ENCODE assay signal across 12 cellular contexts in the genomic region with DNA sequence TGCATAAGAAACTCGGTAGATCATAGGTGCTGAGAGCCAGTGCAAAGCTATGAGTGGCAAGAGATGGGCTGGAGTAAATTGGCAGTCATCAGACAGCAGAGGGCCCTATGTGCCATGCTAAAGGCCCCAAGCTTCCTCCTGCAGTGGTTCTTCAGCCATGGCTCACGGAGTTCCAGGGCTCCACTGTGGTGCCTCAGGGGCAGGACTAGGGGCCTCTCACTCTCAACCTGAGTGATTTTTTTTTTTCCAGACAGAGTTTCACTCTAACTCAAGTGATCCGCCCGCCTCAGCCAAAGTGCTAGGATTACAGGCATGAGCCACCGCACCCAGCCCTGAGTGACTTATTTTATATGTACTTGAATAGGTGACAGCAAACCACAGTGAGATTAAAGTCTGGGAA. TPM values are rescaled to one million over a fixed set of nuclear protein-coding genes. Genes with fewer than 3 reads are reported as not detected.
DNase-seq lines count a peak whose midpoint lies in the region; ATAC-seq and TF ChIP-seq lines count a peak whose summit lies in the region.
"Had no signal": no experiment of that assay in that cellular context is flagged by ENCODE, and none has a peak within 500 bp of the region (broad histone marks: within the 10 kb centered on the region; RNA-seq: fewer than 3 reads in every experiment).

No MANE protein-coding gene starts in this region.

- H3K79me2 ChIP-seq in PC-9 (ENCODE audit: low read depth) = no peaks in the 10 kb centered on the region

- no peaks in the 10 kb centered on the region for H3K9me2 ChIP-seq in PC-9 (ENCODE audit: insufficient read depth)

- no peaks in the 10 kb centered on the region for H3K36me3 ChIP-seq in PC-9 (ENCODE audit: low read depth)

- H3K9me3 ChIP-seq in PC-9 (ENCODE audit: insufficient read depth, low read depth) = no peaks in the 10 kb centered on the region; the same call in 1 of the 2 replicates

- intact Hi-C loops in left ventricle myocardium superior (cut with micrococcal nuclease) (loop anchor here (10.0 kb wide), 2 partner anchors 247 to 397 kb away; no protein-coding TSS in a partner anchor), PC-9 (cut with micrococcal nuclease; ENCODE audit: unreplicated experiment) (loop anchor here (1.0 kb wide), 6 partner anchors 192 to 619 kb away; no protein-coding TSS in a partner anchor)

- H2AFZ ChIP-seq in PC-9 = no peak overlapping the region

- no peaks in the 10 kb centered on the region for H4K20me1 ChIP-seq in PC-9 (ENCODE audit: insufficient read depth)

- CTCF ChIA-PET in PC-9 (lab: Charles Lee) = interaction anchor here (0.6 to 1.8 kb wide), 9 partner anchors 41 to 619 kb away, joined by 3 to 7 read pairs (median 4); partner anchors contain the start of gene ACP6

- no peak overlapping the region for H3K4me3 ChIP-seq in PC-9

- DNase-seq in Ammon's horn (ENCODE audit: low spot score) (peak; percentile 8), RPMI7951 (ENCODE audit: low read depth) (peak; percentile 24), left ventricle myocardium superior (peak; percentile 29), COR-L47 (lab: John Stamatoyannopoulos, UW) (no peak), PC-9 (no peak), omental fat pad (ENCODE audit: low spot score) (no peak)
- no peak for DNase-seq in stimulated activated effector memory CD8-positive, alpha-beta T cell treated with anti-CD3 and anti-CD28 coated beads, Interleukin-12 subunit alpha, Interleukin-12 subunit beta, amount 100 ng/mL, for 72 hours (ENCODE audit: low spot score in 2 of 2)
- DNase-seq: activated CD4-positive, CD25-positive, alpha-beta regulatory T cell treated with anti-CD3 and anti-CD28 coated beads, Interleukin-2, amount 50 U/mL, for 72 hours; GF-D8 had no signal

- H3K4me2 ChIP-seq in PC-9 = no peak overlapping the region

- no peaks in the 10 kb centered on the region for H3K4me1 Mint-ChIP-seq in stimulated activated effector memory CD8-positive, alpha-beta T cell treated with anti-CD3 and anti-CD28 coated beads, Interleukin-12 subunit alpha, Interleukin-12 subunit beta, amount 100 ng/mL, for 72 hours

- peak; percentile 20; the same call in 1 of the 3 replicates for TF ChIP-seq CTCF in GM12872 (IDR thresholded peaks at IDR 0.05; ENCODE audit: insufficient read depth, low read depth, low read length)
- TF ChIP-seq CTCF in PC-9 (conservative IDR thresholded peaks at IDR 0.05) = no peak
- TF ChIP-seq CTCF in omental fat pad (IDR thresholded peaks at IDR 0.05) = no peak

- H3K4me3 Mint-ChIP-seq in stimulated activated effector memory CD8-positive, alpha-beta T cell treated with anti-CD3 and anti-CD28 coated beads, Interleukin-12 subunit alpha, Interleukin-12 subunit beta, amount 100 ng/mL, for 72 hours = no peak overlapping the region

- H3K27me3 ChIP-seq in PC-9 (ENCODE audit: insufficient read depth, low read depth) = no peaks in the 10 kb centered on the region

- ATAC-seq in left ventricle myocardium superior (peak; percentile 66), omental fat pad (ENCODE audit: low FRiP score) (no peak)
- ATAC-seq in stimulated activated effector memory CD8-positive, alpha-beta T cell treated with anti-CD3 and anti-CD28 coated beads, Interleukin-12 subunit alpha, Interleukin-12 subunit beta, amount 100 ng/mL, for 72 hours = no peak

- no peaks in the 10 kb centered on the region for H3K9me3 Mint-ChIP-seq in stimulated activated effector memory CD8-positive, alpha-beta T cell treated with anti-CD3 and anti-CD28 coated beads, Interleukin-12 subunit alpha, Interleukin-12 subunit beta, amount 100 ng/mL, for 72 hours

- no peaks in the 10 kb centered on the region for H3K36me3 Mint-ChIP-seq in stimulated activated effector memory CD8-positive, alpha-beta T cell treated with anti-CD3 and anti-CD28 coated beads, Interleukin-12 subunit alpha, Interleukin-12 subunit beta, amount 100 ng/mL, for 72 hours

- H3K27ac ChIP-seq in PC-9 = no peak overlapping the region

- peaks cover 22% of the 10 kb centered on the region for H3K4me1 ChIP-seq in PC-9 (replicated peaks; ENCODE audit: insufficient read depth)

- POLR2A ChIA-PET in PC-9 (lab: Charles Lee; ENCODE audit: unreplicated experiment) = interaction anchor here (0.6 kb wide), 1 partner anchor 153 kb away, joined by 7 read pairs; no protein-coding TSS in a partner anchor

- H3K27ac Mint-ChIP-seq in stimulated activated effector memory CD8-positive, alpha-beta T cell treated with anti-CD3 and anti-CD28 coated beads, Interleukin-12 subunit alpha, Interleukin-12 subunit beta, amount 100 ng/mL, for 72 hours = no peak overlapping the region

- 0 out of 2 replicates have a peak, but pooled peaks cover 7% of the 10 kb centered on the region for H3F3A ChIP-seq in PC-9 (ENCODE audit: insufficient read depth, low read depth)

- BruUV-seq in PC-9 (replicated peaks; lab: Mats Ljungman, UMichigan) = no TSS peak

RNA-seq across cellular contexts. Expression of gene GJA8, which starts 10.4 kb away (rescaled TPM):
- total RNA-seq in RPMI7951 (2014; rRNA removed; shearing (Covaris generic)) = 0.12 TPM in 1 of 2 replicates, not detected in the other
- total RNA-seq in left ventricle myocardium superior (not detected), PC-9 (2021) (not detected in 2 replicates), omental fat pad (not detected)
- total RNA-seq: chondrocyte, liver had no signal

RNA-seq across cellular contexts. Expression of gene GPR89B, which starts 36.0 kb away (rescaled TPM):
- 9.9 and 14.9 TPM in 2 replicates for total RNA-seq in RPMI7951 (2014; rRNA removed; shearing (Covaris generic))
- 6.0 TPM for total RNA-seq in left ventricle myocardium superior
- 13.6 and 15.9 TPM in 2 replicates for total RNA-seq in PC-9 (2021)
- 10 to 100 TPM in 3 of 4 donors, 1 to 10 TPM in 1; 8.5 to 22.7 (median 12.5) TPM for total RNA-seq in omental fat pad

Comparison
In these comparisons a context has a peak if more than half of its experiments do, and no peak if none do; other contexts are left out.
1. DNase-seq: peak in Ammon's horn (single experiment), RPMI7951 (single experiment) and left ventricle myocardium superior (single experiment); none in COR-L47 (single experiment), PC-9 (0 of 2), stimulated activated effector memory CD8-positive, alpha-beta T cell treated with anti-CD3 and anti-CD28 coated beads, Interleukin-12 subunit alpha, Interleukin-12 subunit beta, amount 100 ng/mL, for 72 hours (0 of 2) and omental fat pad (single experiment).